ENCODE assay signal across 8 cellular contexts in the genomic region with DNA sequence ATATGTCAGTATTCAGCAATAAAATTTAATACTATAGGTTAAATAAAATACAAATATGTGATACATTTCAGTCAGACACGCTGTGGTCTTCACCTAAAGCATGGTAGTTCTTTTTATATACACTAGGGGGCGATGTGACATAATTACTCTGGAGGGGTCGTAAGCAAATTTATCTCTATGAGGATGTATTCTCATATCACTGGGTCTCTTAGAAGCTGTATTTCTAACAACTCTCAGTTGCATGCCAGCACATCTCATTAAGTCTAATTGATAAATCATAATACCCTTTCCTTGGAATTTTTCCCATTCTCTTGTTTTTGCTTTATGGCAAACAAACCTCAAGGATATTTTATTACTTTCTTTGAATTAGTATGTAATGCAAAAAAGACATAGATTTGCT. TPM values are rescaled to one million over a fixed set of nuclear protein-coding genes. Genes with fewer than 3 reads are reported as not detected.
A peak's percentile ranks its signal among the peaks of the same experiment; 100 is the strongest.
DNase-seq lines count a peak whose midpoint lies in the region; ATAC-seq, FAIRE-seq and TF ChIP-seq lines count a peak whose summit lies in the region.

No MANE protein-coding gene starts in this region.

- H3K4me3 Mint-ChIP-seq in stimulated activated effector memory CD8-positive, alpha-beta T cell treated with anti-CD3 and anti-CD28 coated beads, Interleukin-12 subunit alpha, Interleukin-12 subunit beta, amount 100 ng/mL, for 72 hours = no peak overlapping the region

- peak; percentile 49 for TF ChIP-seq CTCF in GM12873 (IDR thresholded peaks at IDR 0.05; ENCODE audit: insufficient read depth, low read depth, low read length, missing control alignments)

- ATAC-seq in stimulated activated effector memory CD8-positive, alpha-beta T cell treated with anti-CD3 and anti-CD28 coated beads, Interleukin-12 subunit alpha, Interleukin-12 subunit beta, amount 100 ng/mL, for 72 hours = no peak

- H3K9ac ChIP-seq in adipocyte (ENCODE audit: low read length) = no peak overlapping the region

- peak; percentile 11 for DNase-seq in A172 (ENCODE audit: low spot score)
- DNase-seq in MV-4-11 (lab: John Stamatoyannopoulos, UW) = peak; percentile 19
- peak; percentile 35 for DNase-seq in adipocyte (ENCODE audit: low read depth)
- peak; percentile 50 to 62 for DNase-seq in lung microvascular endothelial cell (ENCODE audit: low read depth in 2 of 2)
- DNase-seq in H54 (ENCODE audit: insufficient read length, low spot score) = no peak
- DNase-seq in GM12892 (ENCODE audit: insufficient read length) = no peak
- DNase-seq in stimulated activated effector memory CD8-positive, alpha-beta T cell treated with anti-CD3 and anti-CD28 coated beads, Interleukin-12 subunit alpha, Interleukin-12 subunit beta, amount 100 ng/mL, for 72 hours (ENCODE audit: low spot score in 2 of 2) = no peak

- peaks cover 31% of the 10 kb centered on the region for H3K4me1 Mint-ChIP-seq in stimulated activated effector memory CD8-positive, alpha-beta T cell treated with anti-CD3 and anti-CD28 coated beads, Interleukin-12 subunit alpha, Interleukin-12 subunit beta, amount 100 ng/mL, for 72 hours

- H3K4me1 ChIP-seq in adipocyte (ENCODE audit: control insufficient read depth, insufficient read depth, low read length) = peaks cover 31% of the 10 kb centered on the region

- H3K36me3 Mint-ChIP-seq in stimulated activated effector memory CD8-positive, alpha-beta T cell treated with anti-CD3 and anti-CD28 coated beads, Interleukin-12 subunit alpha, Interleukin-12 subunit beta, amount 100 ng/mL, for 72 hours = no peaks in the 10 kb centered on the region

- no peaks in the 10 kb centered on the region for H3K9me3 Mint-ChIP-seq in stimulated activated effector memory CD8-positive, alpha-beta T cell treated with anti-CD3 and anti-CD28 coated beads, Interleukin-12 subunit alpha, Interleukin-12 subunit beta, amount 100 ng/mL, for 72 hours

- H3K36me3 ChIP-seq in adipocyte (ENCODE audit: control insufficient read depth, insufficient read depth, low read length, severe bottlenecking) = no peaks in the 10 kb centered on the region

- TF ChIP-seq POLR2A in H54 (IDR thresholded peaks at IDR 0.05; ENCODE audit: low read depth, low read length) = no peak
- TF ChIP-seq POLR2A in GM12892 (IDR thresholded peaks at IDR 0.05; ENCODE audit: low read depth, low read length) = no peak

- H3K27ac Mint-ChIP-seq in stimulated activated effector memory CD8-positive, alpha-beta T cell treated with anti-CD3 and anti-CD28 coated beads, Interleukin-12 subunit alpha, Interleukin-12 subunit beta, amount 100 ng/mL, for 72 hours = no peak overlapping the region

- H3K9me3 ChIP-seq in adipocyte (ENCODE audit: control insufficient read depth, low read length) = peaks cover under 1% of the 10 kb centered on the region

- H3K4me3 ChIP-seq in adipocyte (ENCODE audit: low read length) = no peak overlapping the region

- H3K27me3 ChIP-seq in adipocyte (replicated peaks; ENCODE audit: control insufficient read depth, insufficient read depth, low read length) = peaks cover 48% of the 10 kb centered on the region

- FAIRE-seq in H54 (lab: Jason Lieb, UNC) (no peak), GM12892 (lab: Jason Lieb, UNC) (no peak)

RNA-seq across cellular contexts. Expression of a gene that starts 3.9 kb away (rescaled TPM):
- total RNA-seq in A172 (2014; rRNA removed; shearing (Covaris generic)) = 0.07 and 0.17 TPM in 2 replicates
- total RNA-seq in lung microvascular endothelial cell = 2.2 and 7.9 TPM in 2 replicates
- not detected for polyA plus RNA-seq in GM12892 (2012; ENCODE audit: missing spikeins)

Comparison
In these comparisons a context has a peak if more than half of its experiments do, and no peak if none do; other contexts are left out.
1. DNase-seq: peak in A172 (single experiment), MV-4-11 (single experiment), adipocyte (single experiment) and lung microvascular endothelial cell (2 of 2); none in H54 (single experiment), GM12892 (single experiment) and stimulated activated effector memory CD8-positive, alpha-beta T cell treated with anti-CD3 and anti-CD28 coated beads, Interleukin-12 subunit alpha, Interleukin-12 subunit beta, amount 100 ng/mL, for 72 hours (0 of 2).